14 cellular contexts compared by ENCODE assay signal in genomic region chr6:75437451-75438185, GRCh38. TPM values are rescaled to one million over a fixed set of nuclear protein-coding genes. Genes with fewer than 3 reads are reported as not detected.
DNase-seq lines count a peak whose midpoint lies in the region; ATAC-seq and TF ChIP-seq lines count a peak whose summit lies in the region.
"Had no signal": no experiment of that assay in that cellular context is flagged by ENCODE, and none has a peak within 500 bp of the region (broad histone marks: within the 10 kb centered on the region; RNA-seq: fewer than 3 reads in every experiment).

No MANE protein-coding gene starts in this region.

- peak; percentile 77 for DNase-seq in AG08396 (ENCODE audit: low spot score)
- DNase-seq in adipocyte (ENCODE audit: low read depth): peak; percentile 36
- DNase-seq in Right ventricle myocardium superior: no peak
- DNase-seq in psoas muscle: peak in 1 of 2 donors; percentile 36
- DNase-seq in foreskin melanocyte: no peak
- no peak for DNase-seq in stimulated activated naive CD8-positive, alpha-beta T cell treated with anti-CD3 and anti-CD28 coated beads, Interleukin-15, amount 100 ng/mL, for 72 hours
- DNase-seq in occipital lobe (lab: John Stamatoyannopoulos, UW): no peak
- DNase-seq in activated naive CD4-positive, alpha-beta T cell treated with anti-CD3 and anti-CD28 coated beads for 36 hours: no peak
- DNase-seq: AML-193; GDM1; NCI-H1048; stimulated activated naive B cell treated with anti-CD40 and anti-IgM and Interleukin-4, amounts not matched to agents 10 μg/mL and 1 μg/mL and 100 μg/mL, for 72 hours; T-helper 17 cell had no signal

- H3K9me3 Mint-ChIP-seq in stimulated activated naive CD8-positive, alpha-beta T cell treated with anti-CD3 and anti-CD28 coated beads, Interleukin-15, amount 100 ng/mL, for 72 hours: no peaks in the 10 kb centered on the region
- no peaks in the 10 kb centered on the region for H3K9me3 Mint-ChIP-seq in activated naive CD4-positive, alpha-beta T cell treated with anti-CD3 and anti-CD28 coated beads for 36 hours
- H3K9me3 Mint-ChIP-seq: stimulated activated naive B cell treated with anti-CD40 and anti-IgM and Interleukin-4, amounts not matched to agents 10 μg/mL and 1 μg/mL and 100 μg/mL, for 72 hours had no signal

- H3K27me3 Mint-ChIP-seq in stimulated activated naive CD8-positive, alpha-beta T cell treated with anti-CD3 and anti-CD28 coated beads, Interleukin-15, amount 100 ng/mL, for 72 hours: peaks cover 13% of the 10 kb centered on the region
- peaks cover 8% of the 10 kb centered on the region for H3K27me3 Mint-ChIP-seq in activated naive CD4-positive, alpha-beta T cell treated with anti-CD3 and anti-CD28 coated beads for 36 hours (ENCODE audit: low read depth)
- H3K27me3 Mint-ChIP-seq: stimulated activated naive B cell treated with anti-CD40 and anti-IgM and Interleukin-4, amounts not matched to agents 10 μg/mL and 1 μg/mL and 100 μg/mL, for 72 hours had no signal

- no peak for TF ChIP-seq CTCF in psoas muscle (IDR thresholded peaks at IDR 0.05)

- intact Hi-C loops in Right ventricle myocardium superior (cut with DNase I): loop anchor here (5.0 to 10.0 kb wide), 2 partner anchors 55 to 63 kb away; partner anchors contain the start of gene FILIP1
- intact Hi-C loops in psoas muscle (cut with DNase I): loop anchor here (5.0 kb wide), 3 partner anchors 40 to 55 kb away; partner anchors contain the start of gene FILIP1 (in 1 of the 2)
- intact Hi-C loops in activated naive CD4-positive, alpha-beta T cell treated with anti-CD3 and anti-CD28 coated beads for 36 hours (cut with micrococcal nuclease): no loop called here

- no peaks in the 10 kb centered on the region for H3K27me3 ChIP-seq in adipocyte (replicated peaks; ENCODE audit: control insufficient read depth, insufficient read depth, low read length)
- no peaks in the 10 kb centered on the region for H3K27me3 ChIP-seq in psoas muscle (ENCODE audit: insufficient read depth in 3 of 3, low read length in 2 of 3)

- no peaks in the 10 kb centered on the region for H3K4me1 Mint-ChIP-seq in stimulated activated naive CD8-positive, alpha-beta T cell treated with anti-CD3 and anti-CD28 coated beads, Interleukin-15, amount 100 ng/mL, for 72 hours
- H3K4me1 Mint-ChIP-seq in activated naive CD4-positive, alpha-beta T cell treated with anti-CD3 and anti-CD28 coated beads for 36 hours (ENCODE audit: low read depth): no peaks in the 10 kb centered on the region
- H3K4me1 Mint-ChIP-seq: stimulated activated naive B cell treated with anti-CD40 and anti-IgM and Interleukin-4, amounts not matched to agents 10 μg/mL and 1 μg/mL and 100 μg/mL, for 72 hours; T-helper 17 cell had no signal

- no peak overlapping the region for H3K27ac Mint-ChIP-seq in stimulated activated naive CD8-positive, alpha-beta T cell treated with anti-CD3 and anti-CD28 coated beads, Interleukin-15, amount 100 ng/mL, for 72 hours
- H3K27ac Mint-ChIP-seq in activated naive CD4-positive, alpha-beta T cell treated with anti-CD3 and anti-CD28 coated beads for 36 hours: no peak overlapping the region
- H3K27ac Mint-ChIP-seq: stimulated activated naive B cell treated with anti-CD40 and anti-IgM and Interleukin-4, amounts not matched to agents 10 μg/mL and 1 μg/mL and 100 μg/mL, for 72 hours; T-helper 17 cell had no signal

- H3K9ac ChIP-seq in adipocyte (ENCODE audit: low read length): peak overlapping the region; percentile 59

- H3K4me3 Mint-ChIP-seq in stimulated activated naive CD8-positive, alpha-beta T cell treated with anti-CD3 and anti-CD28 coated beads, Interleukin-15, amount 100 ng/mL, for 72 hours: no peak overlapping the region
- no peak overlapping the region for H3K4me3 Mint-ChIP-seq in activated naive CD4-positive, alpha-beta T cell treated with anti-CD3 and anti-CD28 coated beads for 36 hours
- H3K4me3 Mint-ChIP-seq: stimulated activated naive B cell treated with anti-CD40 and anti-IgM and Interleukin-4, amounts not matched to agents 10 μg/mL and 1 μg/mL and 100 μg/mL, for 72 hours; T-helper 17 cell had no signal

- ATAC-seq in Right ventricle myocardium superior (ENCODE audit: poor library complexity) (peak; percentile 78), psoas muscle (peak; percentile 79 to 93 (median 90))
- no peak for ATAC-seq in stimulated activated naive CD8-positive, alpha-beta T cell treated with anti-CD3 and anti-CD28 coated beads, Interleukin-15, amount 100 ng/mL, for 72 hours
- ATAC-seq: mucosa of descending colon; stimulated activated naive B cell treated with anti-CD40 and anti-IgM and Interleukin-4, amounts not matched to agents 10 μg/mL and 1 μg/mL and 100 μg/mL, for 72 hours; T-helper 17 cell had no signal

- no peaks in the 10 kb centered on the region for H3K36me3 ChIP-seq in adipocyte (ENCODE audit: control insufficient read depth, insufficient read depth, low read length, severe bottlenecking)
- no peaks in the 10 kb centered on the region for H3K36me3 ChIP-seq in psoas muscle (ENCODE audit: insufficient read depth in 1 of 2, low read depth in 1 of 2)

- no peaks in the 10 kb centered on the region for H3K36me3 Mint-ChIP-seq in activated naive CD4-positive, alpha-beta T cell treated with anti-CD3 and anti-CD28 coated beads for 36 hours (ENCODE audit: low read depth)
- H3K36me3 Mint-ChIP-seq: stimulated activated naive B cell treated with anti-CD40 and anti-IgM and Interleukin-4, amounts not matched to agents 10 μg/mL and 1 μg/mL and 100 μg/mL, for 72 hours had no signal

- H3K4me1 ChIP-seq in adipocyte (ENCODE audit: control insufficient read depth, insufficient read depth, low read length): peaks cover 31% of the 10 kb centered on the region
- peaks cover 41% of the 10 kb centered on the region for H3K4me1 ChIP-seq in psoas muscle

- CTCF ChIA-PET in activated naive CD4-positive, alpha-beta T cell treated with anti-CD3 and anti-CD28 coated beads for 36 hours (lab: Charles Lee): no interaction called here

- H3K9me3 ChIP-seq in adipocyte (ENCODE audit: control insufficient read depth, low read length) (no peaks in the 10 kb centered on the region), psoas muscle (no peaks in the 10 kb centered on the region)
- H3K9me3 ChIP-seq: mucosa of descending colon had no signal

- peak overlapping the region; percentile 77 for H3K27ac ChIP-seq in psoas muscle

- H3K4me3 ChIP-seq in adipocyte (ENCODE audit: low read length) (peak overlapping the region; percentile 70), psoas muscle (no peak overlapping the region)
- H3K4me3 ChIP-seq: mucosa of descending colon had no signal

- WGBS in psoas muscle, 3 donors: 38 to 56% (median 39%) methylated on average over 6 of the region's 6 CpGs

RNA-seq across cellular contexts. Expression of gene FILIP1, which starts 56.0 kb away (rescaled TPM):
- 160 TPM for total RNA-seq in Right ventricle myocardium superior
- 100 to 1,000 TPM in 1 of 4 donors, 10 to 100 TPM in 3; 71.5 to 129 (median 87.1) TPM for total RNA-seq in psoas muscle
- polyA plus RNA-seq in psoas muscle: 10 to 100 TPM in 2 of 3 donors, 1 to 10 TPM in 1; 2.8 to 32.4 (median 20.1) TPM
- 4.5 TPM for total RNA-seq in occipital lobe
- not detected for total RNA-seq in activated naive CD4-positive, alpha-beta T cell treated with anti-CD3 and anti-CD28 coated beads for 36 hours

Comparison
In these comparisons a context has a peak if more than half of its experiments do, and no peak if none do; other contexts are left out.
1. DNase-seq: peak in AG08396 (single experiment) and adipocyte (single experiment); none in Right ventricle myocardium superior (single experiment), foreskin melanocyte (single experiment), stimulated activated naive CD8-positive, alpha-beta T cell treated with anti-CD3 and anti-CD28 coated beads, Interleukin-15, amount 100 ng/mL, for 72 hours (0 of 2), occipital lobe (single experiment) and activated naive CD4-positive, alpha-beta T cell treated with anti-CD3 and anti-CD28 coated beads for 36 hours (single experiment).
2. RNA of gene FILIP1, which starts 56.0 kb away (total RNA-seq): 160 TPM in Right ventricle myocardium superior (single experiment) and 71.5 to 129 TPM in psoas muscle; 4.5 TPM in occipital lobe (single experiment) and not detected in activated naive CD4-positive, alpha-beta T cell treated with anti-CD3 and anti-CD28 coated beads for 36 hours; every median in the first group is over 10 times any median in the second.